In the genomic region with DNA sequence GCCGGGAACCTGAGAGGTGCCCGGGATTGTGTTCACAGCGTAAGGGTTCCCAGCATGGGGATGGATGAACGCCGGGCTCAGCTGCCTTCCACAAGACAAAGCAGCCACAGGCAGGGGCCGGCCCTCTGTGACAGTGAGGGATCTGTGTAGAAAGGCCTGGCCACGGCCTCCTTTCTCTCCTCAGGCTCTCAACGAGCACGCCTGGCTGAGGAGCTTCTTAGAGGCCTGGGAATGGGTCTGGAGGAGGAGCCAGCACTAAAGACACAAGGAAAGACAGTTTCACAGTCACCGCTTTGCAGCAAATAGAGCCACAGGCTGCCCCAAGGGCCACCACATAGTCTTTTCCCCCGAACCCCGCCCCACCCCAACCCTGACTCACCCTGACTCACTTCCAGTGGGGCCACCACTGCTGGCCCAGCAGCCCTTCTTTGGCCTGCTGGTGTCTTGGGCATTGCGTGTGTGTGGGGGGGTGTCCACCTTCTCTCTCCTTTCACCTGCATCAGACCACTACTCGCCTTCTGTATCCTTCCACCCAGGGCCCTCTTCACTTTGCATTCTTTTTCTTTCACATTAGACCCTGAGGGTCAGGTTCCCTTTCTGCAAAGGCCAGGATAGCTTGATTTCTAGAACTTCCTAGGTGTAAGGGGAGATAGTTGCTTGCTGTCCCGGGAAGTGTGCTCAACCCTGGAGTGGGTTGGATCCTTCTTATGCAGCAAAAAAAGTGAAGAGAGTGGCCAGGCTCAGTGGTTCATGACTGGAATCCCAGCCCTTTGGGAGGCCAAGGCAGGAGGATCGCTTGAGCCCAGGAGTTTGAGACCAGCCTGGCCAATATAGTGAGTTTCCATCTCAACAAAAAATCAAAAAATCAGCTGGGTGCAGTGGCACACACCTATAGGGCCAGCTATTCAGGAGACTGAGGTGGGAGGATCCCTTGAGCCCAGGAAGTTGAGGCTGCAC, we compare ENCODE assay signal across 10 cellular contexts. TPM values are rescaled to one million over a fixed set of nuclear protein-coding genes. Genes with fewer than 3 reads are reported as not detected.
DNase-seq lines count a peak whose midpoint lies in the region; ATAC-seq and TF ChIP-seq lines count a peak whose summit lies in the region.
"Had no signal": no experiment of that assay in that cellular context is flagged by ENCODE, and none has a peak within 500 bp of the region (broad histone marks: within the 10 kb centered on the region; RNA-seq: fewer than 3 reads in every experiment).

No MANE protein-coding gene starts in this region.

- no peak overlapping the region for H3K4me3 ChIP-seq in MG63
- no peak overlapping the region for H3K4me3 ChIP-seq in astrocyte of the spinal cord (ENCODE audit: low read depth, low read length)
- H3K4me3 ChIP-seq in mucosa of descending colon = no peak overlapping the region
- H3K4me3 ChIP-seq in testis = no peak overlapping the region
- H3K4me3 ChIP-seq: body of pancreas had no signal

- peak overlapping the region in 1 of 2 donors; percentile 67 for H3K4me3 Mint-ChIP-seq in CD14-positive monocyte

- in situ Hi-C loops in astrocyte of the spinal cord (cut with HindIII; ENCODE audit: low sequenced_read_pairs) = no loop called here

- H3K36me3 ChIP-seq in MG63 (no peaks in the 10 kb centered on the region), mucosa of descending colon (ENCODE audit: low read depth) (no peaks in the 10 kb centered on the region), testis (ENCODE audit: low read depth, missing control alignments) (no peaks in the 10 kb centered on the region)

- H3K27ac ChIP-seq in testis = no peak overlapping the region
- H3K27ac ChIP-seq: body of pancreas had no signal

- peaks cover 0 to 4% (median 0%) of the 10 kb centered on the region in 7 donors for H3K9me3 Mint-ChIP-seq in CD14-positive monocyte

- H3K36me3 Mint-ChIP-seq in CD14-positive monocyte = peaks cover 0 to 4% of the 10 kb centered on the region in 2 donors

- H3K4me1 ChIP-seq in mucosa of descending colon (ENCODE audit: low read depth) (peaks cover 9% of the 10 kb centered on the region), testis (peaks cover 19% of the 10 kb centered on the region)

- TF ChIP-seq CTCF in CD14-positive monocyte (IDR thresholded peaks at IDR 0.05) (no peak), astrocyte of the spinal cord (IDR thresholded peaks at IDR 0.05; ENCODE audit: low read depth, low read length) (no peak), mucosa of descending colon (IDR thresholded peaks at IDR 0.05) (no peak), testis (IDR thresholded peaks at IDR 0.05) (no peak)

- peak overlapping the region; percentile 89 to 98 (median 94) for H3K27ac Mint-ChIP-seq in CD14-positive monocyte

- TF ChIP-seq POLR2A in testis (IDR thresholded peaks at IDR 0.05) = no peak

- 91 to 96% methylated on average over 5 to 16 of the region's 16 CpGs for WGBS in testis, 2 donors

- intact Hi-C loops in CD14-positive monocyte (cut with micrococcal nuclease) (loop anchor here (2.0 kb wide), 2 partner anchors 17 to 19 kb away; partner anchors contain the start of gene HPCAL1 (in 1 of the 2)), mucosa of descending colon (cut with DNase I, micrococcal nuclease) (no loop called here), testis (cut with DNase I; ENCODE audit: low total_unique reads) (no loop called here)

- H3K4me1 Mint-ChIP-seq in CD14-positive monocyte = peaks cover 80% of the 10 kb centered on the region

- H3K27me3 Mint-ChIP-seq in CD14-positive monocyte (ENCODE audit: low read depth in 3 of 3) = peaks cover 0 to 2% (median 2%) of the 10 kb centered on the region in 3 donors

- H3K9me3 ChIP-seq in MG63 (no peaks in the 10 kb centered on the region), mucosa of descending colon (no peaks in the 10 kb centered on the region), testis (no peaks in the 10 kb centered on the region)
- H3K9me3 ChIP-seq: body of pancreas had no signal

- DNase-seq in CD14-positive monocyte (ENCODE audit: low spot score) (peak; percentile 90), MG63 (peak; percentile 90), astrocyte of the spinal cord (ENCODE audit: low read depth, low spot score) (peak; percentile 80), mucosa of descending colon (peak in 1 of 3 donors; percentile 6), testis (no peak), cerebellar cortex (ENCODE audit: low spot score) (no peak)
- DNase-seq: NCI-H748 treated with DMSO at 0.1 percent for 48 hours had no signal

- H3K27me3 ChIP-seq in MG63 = no peaks in the 10 kb centered on the region
- no peaks in the 10 kb centered on the region for H3K27me3 ChIP-seq in testis
- H3K27me3 ChIP-seq: body of pancreas had no signal

- ATAC-seq in mucosa of descending colon (peak; percentile 42), GM18502 (IDR thresholded peaks at IDR 0.05; ENCODE audit: poor library complexity, unreplicated experiment) (no peak), GM18520 (IDR thresholded peaks at IDR 0.05; ENCODE audit: unreplicated experiment) (no peak)
- ATAC-seq: body of pancreas had no signal

RNA-seq across cellular contexts. Expression of gene HPCAL1, which starts 19.3 kb away (rescaled TPM):
- polyA plus RNA-seq in CD14-positive monocyte (10 to 100 TPM; 98.0 to 99.5 TPM), testis (ENCODE audit: insufficient read depth, low read depth, low replicate concordance) (99.5 TPM)
- total RNA-seq in MG63 (2014; rRNA removed; shearing (Covaris generic); ENCODE audit: low replicate concordance) = 101 and 159 TPM in 2 replicates
- total RNA-seq in mucosa of descending colon (10 to 100 TPM; 42.0 to 98.1 (median 47.7) TPM), testis (100 to 1,000 TPM; 215 to 263 TPM)

Comparison
In these comparisons a context has a peak if more than half of its experiments do, and no peak if none do; other contexts are left out.
1. DNase-seq: peak in CD14-positive monocyte (single experiment), MG63 (single experiment) and astrocyte of the spinal cord (single experiment); none in testis (single experiment) and cerebellar cortex (single experiment).
2. intact Hi-C loops: an anchor here in CD14-positive monocyte (2.0 kb wide); none called in mucosa of descending colon and testis.